In genomic region chr1:42153598-42153995, GRCh38 we compare ENCODE assay signal across 34 cellular contexts. TPM values are rescaled to one million over a fixed set of nuclear protein-coding genes. Genes with fewer than 3 reads are reported as not detected.
"Had no signal": no experiment of that assay in that cellular context is flagged by ENCODE, and none has a peak within 500 bp of the region (broad histone marks: within the 10 kb centered on the region; RNA-seq: fewer than 3 reads in every experiment).

No MANE protein-coding gene starts in this region.

- H3K36me3 ChIP-seq: gastroesophageal sphincter, heart left ventricle, left lung, neutrophil, sigmoid colon, spleen, tibial artery, upper lobe of left lung had no signal

- H3K4me2 ChIP-seq: hepatocyte had no signal

- H3K27me3 ChIP-seq: dorsolateral prefrontal cortex, heart left ventricle, hepatocyte, left lung, neutrophil, sigmoid colon, testis, upper lobe of left lung had no signal

- ATAC-seq: esophagus mucosa; gastroesophageal sphincter; heart left ventricle; left lung; naive thymus-derived CD8-positive, alpha-beta T cell; stimulated activated memory B cell treated with anti-CD40 and anti-IgM and Interleukin-4, amounts not matched to agents 10 μg/mL and 1 μg/mL and 100 μg/mL, for 72 hours; stimulated activated naive CD8-positive, alpha-beta T cell treated with anti-CD3 and anti-CD28 coated beads, Interleukin-15, Interleukin-2, amounts not matched to agents 100 U/mL and 50 U/mL, for 24 hours had no signal

- H3K9ac ChIP-seq: parathyroid adenoma had no signal

- H3K9me3 ChIP-seq: gastroesophageal sphincter, heart left ventricle, left lung, neutrophil, sigmoid colon, spleen, testis, tibial artery, upper lobe of left lung had no signal

- H3K4me3 ChIP-seq: dorsolateral prefrontal cortex, gastroesophageal sphincter, heart left ventricle, hepatocyte, left lung, sigmoid colon, spleen, testis, tibial artery, upper lobe of left lung had no signal

- H3K4me1 ChIP-seq: gastroesophageal sphincter, left lung, parathyroid adenoma, sigmoid colon, spleen, testis, tibial artery, upper lobe of left lung had no signal

- H3K27ac ChIP-seq: dorsolateral prefrontal cortex, epithelial cell of prostate, gastroesophageal sphincter, heart left ventricle, hepatocyte, left lung, neutrophil, parathyroid adenoma, sigmoid colon, spleen, testis, tibial artery, upper lobe of left lung had no signal

- H2AFZ ChIP-seq: hepatocyte, parathyroid adenoma had no signal

- DNase-seq: cerebellar nuclear complex; cortex of kidney; dorsolateral prefrontal cortex; effector CD4-positive, alpha-beta T cell; endodermal cell; foreskin fibroblast; kidney; left lung; mesenchymal stem cell; naive thymus-derived CD8-positive, alpha-beta T cell; nephron progenitor cell; spleen; stimulated activated CD4-positive, alpha-beta T cell treated with anti-CD3 and anti-CD28 coated beads, Interleukin-4, amount 100 ng/mL, for 4 hours; stimulated activated naive CD8-positive, alpha-beta T cell treated with anti-CD3 and anti-CD28 coated beads, Interleukin-15, Interleukin-2, amounts not matched to agents 100 U/mL and 50 U/mL, for 24 hours; substantia nigra; testis; tibial artery had no signal

RNA-seq across cellular contexts. Expression of gene GUCA2B, which starts 0.4 kb away (rescaled TPM):
- total RNA-seq: dorsolateral prefrontal cortex; endodermal cell; esophagus mucosa; gastroesophageal sphincter; heart left ventricle; hepatocyte; kidney; left lung; lung microvascular endothelial cell; mesothelial cell of epicardium; myocyte; naive thymus-derived CD8-positive, alpha-beta T cell; omental fat pad; skeletal muscle tissue; spleen; testis; upper lobe of left lung had no signal
- polyA plus RNA-seq: heart left ventricle; naive thymus-derived CD8-positive, alpha-beta T cell; spleen had no signal

RNA-seq across cellular contexts. Expression of gene GUCA2A, which starts 10.9 kb away (rescaled TPM):
- total RNA-seq: dorsolateral prefrontal cortex; esophagus mucosa; gastroesophageal sphincter; heart left ventricle; kidney; left lung; lower leg skin; lung microvascular endothelial cell; mesothelial cell of epicardium; myocyte; naive thymus-derived CD8-positive, alpha-beta T cell; omental fat pad; progenitor cell of endocrine pancreas; skeletal muscle tissue; spleen; testis had no signal
- polyA plus RNA-seq: heart left ventricle; naive thymus-derived CD8-positive, alpha-beta T cell; spleen had no signal
